In the genomic region with DNA sequence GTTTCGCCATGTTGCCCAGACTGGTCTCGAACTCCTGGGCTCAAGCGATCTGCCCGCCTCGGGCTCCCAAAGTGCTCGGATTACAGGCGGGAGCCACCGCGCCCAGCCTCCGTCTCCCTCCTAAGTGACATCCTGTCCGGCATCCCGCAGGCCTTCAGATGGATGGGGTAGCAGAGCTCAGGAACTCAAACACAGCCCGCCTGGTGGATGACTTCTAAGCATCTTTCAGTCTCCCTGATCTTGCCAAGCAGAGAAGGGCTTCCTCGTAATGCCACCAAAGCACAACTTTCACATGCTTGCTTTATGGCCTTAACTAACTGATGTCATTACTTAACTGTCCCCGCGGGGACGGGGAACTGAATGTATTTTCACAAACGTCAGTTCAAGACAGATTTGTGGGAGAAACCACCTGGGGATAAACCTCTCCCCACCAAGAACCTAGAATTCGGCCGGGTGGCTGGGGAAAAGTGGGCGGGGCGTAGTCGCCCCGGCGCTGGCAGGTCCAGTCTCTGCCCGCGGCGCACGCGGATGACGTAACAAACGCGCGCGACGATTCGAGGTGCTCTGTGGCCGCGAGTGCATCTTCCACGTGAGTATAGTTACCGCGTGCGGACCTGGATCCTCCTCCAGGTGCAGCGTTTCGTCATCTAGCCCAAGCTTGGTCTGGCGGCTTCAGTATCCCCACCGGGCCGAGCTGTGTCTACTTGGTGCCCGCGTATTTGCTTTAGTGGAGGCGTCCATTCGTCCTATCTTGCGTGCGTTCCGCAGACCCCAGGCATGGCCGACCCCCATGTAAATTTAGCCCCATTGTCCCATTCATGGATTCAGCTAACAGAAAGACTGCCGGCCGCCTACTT, we compare ENCODE assay signal across 1 cellular context.
A peak's percentile ranks its signal among the peaks of the same experiment; 100 is the strongest.
TF ChIP-seq lines count a peak whose summit lies in the region.

A gene with protein sequence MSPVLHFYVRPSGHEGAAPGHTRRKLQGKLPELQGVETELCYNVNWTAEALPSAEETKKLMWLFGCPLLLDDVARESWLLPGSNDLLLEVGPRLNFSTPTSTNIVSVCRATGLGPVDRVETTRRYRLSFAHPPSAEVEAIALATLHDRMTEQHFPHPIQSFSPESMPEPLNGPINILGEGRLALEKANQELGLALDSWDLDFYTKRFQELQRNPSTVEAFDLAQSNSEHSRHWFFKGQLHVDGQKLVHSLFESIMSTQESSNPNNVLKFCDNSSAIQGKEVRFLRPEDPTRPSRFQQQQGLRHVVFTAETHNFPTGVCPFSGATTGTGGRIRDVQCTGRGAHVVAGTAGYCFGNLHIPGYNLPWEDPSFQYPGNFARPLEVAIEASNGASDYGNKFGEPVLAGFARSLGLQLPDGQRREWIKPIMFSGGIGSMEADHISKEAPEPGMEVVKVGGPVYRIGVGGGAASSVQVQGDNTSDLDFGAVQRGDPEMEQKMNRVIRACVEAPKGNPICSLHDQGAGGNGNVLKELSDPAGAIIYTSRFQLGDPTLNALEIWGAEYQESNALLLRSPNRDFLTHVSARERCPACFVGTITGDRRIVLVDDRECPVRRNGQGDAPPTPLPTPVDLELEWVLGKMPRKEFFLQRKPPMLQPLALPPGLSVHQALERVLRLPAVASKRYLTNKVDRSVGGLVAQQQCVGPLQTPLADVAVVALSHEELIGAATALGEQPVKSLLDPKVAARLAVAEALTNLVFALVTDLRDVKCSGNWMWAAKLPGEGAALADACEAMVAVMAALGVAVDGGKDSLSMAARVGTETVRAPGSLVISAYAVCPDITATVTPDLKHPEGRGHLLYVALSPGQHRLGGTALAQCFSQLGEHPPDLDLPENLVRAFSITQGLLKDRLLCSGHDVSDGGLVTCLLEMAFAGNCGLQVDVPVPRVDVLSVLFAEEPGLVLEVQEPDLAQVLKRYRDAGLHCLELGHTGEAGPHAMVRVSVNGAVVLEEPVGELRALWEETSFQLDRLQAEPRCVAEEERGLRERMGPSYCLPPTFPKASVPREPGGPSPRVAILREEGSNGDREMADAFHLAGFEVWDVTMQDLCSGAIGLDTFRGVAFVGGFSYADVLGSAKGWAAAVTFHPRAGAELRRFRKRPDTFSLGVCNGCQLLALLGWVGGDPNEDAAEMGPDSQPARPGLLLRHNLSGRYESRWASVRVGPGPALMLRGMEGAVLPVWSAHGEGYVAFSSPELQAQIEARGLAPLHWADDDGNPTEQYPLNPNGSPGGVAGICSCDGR (N-terminal part only) (plus strand): TSS at position 539 of the 857 bp plus-strand sequence. CDS start 4,649 bp downstream, outside the sequence.

TF ChIP-seq in H1, 55 proteins besides CTCF, POLR2A, EP300 and RAD21 (continued from another document):
- TF ChIP-seq JUND (IDR thresholded peaks at IDR 0.05; ENCODE audit: low read length) = no peak
- peak; percentile 83 for TF ChIP-seq TBP (IDR thresholded peaks at IDR 0.05; ENCODE audit: low read depth, low read length)
- TF ChIP-seq, protein P1, sequence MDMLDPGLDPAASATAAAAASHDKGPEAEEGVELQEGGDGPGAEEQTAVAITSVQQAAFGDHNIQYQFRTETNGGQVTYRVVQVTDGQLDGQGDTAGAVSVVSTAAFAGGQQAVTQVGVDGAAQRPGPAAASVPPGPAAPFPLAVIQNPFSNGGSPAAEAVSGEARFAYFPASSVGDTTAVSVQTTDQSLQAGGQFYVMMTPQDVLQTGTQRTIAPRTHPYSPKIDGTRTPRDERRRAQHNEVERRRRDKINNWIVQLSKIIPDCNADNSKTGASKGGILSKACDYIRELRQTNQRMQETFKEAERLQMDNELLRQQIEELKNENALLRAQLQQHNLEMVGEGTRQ (IDR thresholded peaks at IDR 0.05; ENCODE audit: low read length) = peak; percentile 2; the same call in 1 of the 2 replicates
- no peak for TF ChIP-seq TCF12 (IDR thresholded peaks at IDR 0.05; ENCODE audit: low read depth, low read length)
- TF ChIP-seq HDAC6 (IDR thresholded peaks at IDR 0.05; ENCODE audit: low read depth, low read length) = no peak
- no peak for TF ChIP-seq RNF2 (IDR thresholded peaks at IDR 0.05; ENCODE audit: borderline replicate concordance, low read depth, low read length, missing control alignments, poor library complexity, severe bottlenecking)
- TF ChIP-seq SP2 (IDR thresholded peaks at IDR 0.05; ENCODE audit: low read length) = no peak
- peak; percentile 84 for TF ChIP-seq KDM5A (IDR thresholded peaks at IDR 0.05; ENCODE audit: low read length)
- no peak for TF ChIP-seq CTBP2 (IDR thresholded peaks at IDR 0.05; ENCODE audit: borderline replicate concordance, insufficient read depth, insufficient read length, low read length)
- peak; percentile 80; the same call in 1 of the 2 replicates for TF ChIP-seq YY1 (IDR thresholded peaks at IDR 0.05; ENCODE audit: low read depth, low read length)
- peak; percentile 84 for TF ChIP-seq RBBP5 (IDR thresholded peaks at IDR 0.05; ENCODE audit: borderline replicate concordance, low read depth, low read length)
